Comparison of ENCODE assay signal across 1 cellular context in genomic region chr10:94673614-94674321, GRCh38.
A peak's percentile ranks its signal among the peaks of the same experiment; 100 is the strongest.
TF ChIP-seq lines count a peak whose summit lies in the region.

No MANE protein-coding gene starts in this region.

TF ChIP-seq in HEK293, 187 proteins besides CTCF, POLR2A, EP300 and RAD21 (continued from another document):
- TF ChIP-seq ZNF529 (tag by site-specific recombination; IDR thresholded peaks at IDR 0.05; ENCODE audit: insufficient replicate concordance) (no peak), ZNF785 (tag by site-specific recombination; IDR thresholded peaks at IDR 0.05) (0 out of 2 replicates have a peak, but pooled peaks have one; percentile 37), KLF1 (tag by site-specific recombination; IDR thresholded peaks at IDR 0.05) (peak; percentile 60)
